8 cellular contexts compared by ENCODE assay signal in the genomic region with DNA sequence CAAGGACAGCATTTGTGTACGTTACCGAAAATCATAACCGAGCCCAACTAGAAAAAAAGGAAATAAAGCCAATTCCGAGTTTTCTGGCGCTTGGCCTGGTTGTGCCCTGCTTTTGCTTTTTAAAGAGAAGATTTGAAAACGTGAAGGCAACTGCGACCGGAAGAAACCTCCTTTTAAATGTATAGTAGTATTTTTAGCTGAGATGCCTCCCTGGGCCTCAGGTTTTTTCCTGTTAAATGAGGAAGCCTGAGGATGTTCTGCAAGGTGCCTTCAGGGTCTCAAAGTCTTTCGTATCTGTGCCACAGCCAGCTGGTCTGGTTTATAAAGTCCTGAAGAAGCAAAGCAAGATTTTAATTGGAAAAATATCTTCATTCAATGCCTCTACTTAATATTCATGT. TPM values are rescaled to one million over a fixed set of nuclear protein-coding genes. Genes with fewer than 3 reads are reported as not detected.
DNase-seq lines count a peak whose midpoint lies in the region; ATAC-seq, FAIRE-seq and TF ChIP-seq lines count a peak whose summit lies in the region.

No MANE protein-coding gene starts in this region.

- CTCF ChIA-PET in PC-3 (lab: Charles Lee): interaction anchor here (0.6 to 1.0 kb wide), 2 partner anchors 308 to 378 kb away, joined by 3 to 4 read pairs; no protein-coding TSS in a partner anchor

- FAIRE-seq in RCC 7860 (lab: Jason Lieb, UNC): no peak

- H3K79me2 ChIP-seq in PC-3 (ENCODE audit: low read length) (peaks cover 37% of the 10 kb centered on the region), parathyroid adenoma (no peaks in the 10 kb centered on the region)

- TF ChIP-seq CTCF in PC-3 (conservative IDR thresholded peaks at IDR 0.05; ENCODE audit: low read depth, low read length): no peak
- TF ChIP-seq CTCF in parathyroid adenoma (IDR thresholded peaks at IDR 0.05): no peak

- H3K4me2 ChIP-seq in PC-3 (ENCODE audit: low read length) (peak overlapping the region; percentile 96), parathyroid adenoma (ENCODE audit: low read length) (peak overlapping the region; percentile 71)

- H4K20me1 ChIP-seq in PC-3 (ENCODE audit: low read length): no peaks in the 10 kb centered on the region

- peak overlapping the region; percentile 81 for H3K9ac ChIP-seq in PC-3 (ENCODE audit: low read length)
- peak overlapping the region; percentile 34 for H3K9ac ChIP-seq in parathyroid adenoma

- TSS peak; percentile 50 for BruUV-seq in PC-3 (replicated peaks; lab: Mats Ljungman, UMichigan)

- peak; percentile 22 for ATAC-seq in HG02678 (IDR thresholded peaks at IDR 0.05; ENCODE audit: unreplicated experiment)
- no peak for ATAC-seq in PC-3

- H3K4me1 ChIP-seq in PC-3 (ENCODE audit: insufficient read depth, low read length) (peaks cover 22% of the 10 kb centered on the region), parathyroid adenoma (no peaks in the 10 kb centered on the region)

- H2AFZ ChIP-seq in PC-3 (ENCODE audit: low read length) (peak overlapping the region; percentile 96), parathyroid adenoma (peak overlapping the region; percentile 91)

- no peaks in the 10 kb centered on the region for H3K36me3 ChIP-seq in PC-3 (ENCODE audit: low read depth, low read length)
- H3K36me3 ChIP-seq in parathyroid adenoma (ENCODE audit: control insufficient read depth, insufficient read depth, low read length): no peaks in the 10 kb centered on the region

- H3F3A ChIP-seq in PC-3 (ENCODE audit: low read length, unreplicated experiment): no peaks in the 10 kb centered on the region

- peak; percentile 86 for DNase-seq in NCI-H510A treated with DMSO at 0.1 percent for 48 hours (lab: John Stamatoyannopoulos, UW)
- DNase-seq in NCI-H510A (lab: John Stamatoyannopoulos, UW): no peak
- no peak for DNase-seq in PC-3
- DNase-seq in epithelial cell of prostate (ENCODE audit: low read depth, low spot score): no peak
- no peak for DNase-seq in RCC 7860 (ENCODE audit: low spot score)
- no peak for DNase-seq in NCI-H524 treated with DMSO at 0.1 percent for 48 hours (lab: John Stamatoyannopoulos, UW)

- no peaks in the 10 kb centered on the region for H3K9me3 ChIP-seq in PC-3 (ENCODE audit: low read length)
- H3K9me3 ChIP-seq in parathyroid adenoma (ENCODE audit: control insufficient read depth, low read length): no peaks in the 10 kb centered on the region

- no peaks in the 10 kb centered on the region for H3K27me3 ChIP-seq in PC-3 (ENCODE audit: low read length)
- no peaks in the 10 kb centered on the region for H3K27me3 ChIP-seq in parathyroid adenoma (ENCODE audit: control insufficient read depth, insufficient read depth, low read length)

- POLR2A ChIA-PET in PC-3 (lab: Charles Lee; ENCODE audit: unreplicated experiment): interaction anchor here (0.6 kb wide), 3 partner anchors 308 to 689 kb away, joined by 4 read pairs; no protein-coding TSS in a partner anchor

- no peaks in the 10 kb centered on the region for H3K9me2 ChIP-seq in PC-3 (replicated peaks; ENCODE audit: low read length)

- H3K27ac ChIP-seq in PC-3 (ENCODE audit: low read length) (0 out of 2 replicates have a peak overlapping the region, but pooled peaks have one; percentile 3), epithelial cell of prostate (peak overlapping the region; percentile 72), parathyroid adenoma (peak overlapping the region; percentile 78)

- intact Hi-C loops in PC-3 (cut with micrococcal nuclease): no loop called here

- H3K4me3 ChIP-seq in PC-3 (ENCODE audit: low read length) (peak overlapping the region; percentile 95), parathyroid adenoma (ENCODE audit: low read depth, low read length) (peak overlapping the region; percentile 81)

RNA-seq across cellular contexts. Expression of gene ODF2L, which starts 0.4 kb away (rescaled TPM):
- 18.3 and 21.8 TPM in 2 replicates for total RNA-seq in PC-3 (2014; rRNA removed)

RNA-seq across cellular contexts. Expression of gene CLCA2, which starts 27.5 kb away (rescaled TPM):
- 0.17 and 0.22 TPM in 2 replicates for total RNA-seq in PC-3 (2014; rRNA removed)

Comparison
In these comparisons a context has a peak if more than half of its experiments do, and no peak if none do; other contexts are left out.
1. H3K27ac ChIP-seq: peak in every context shown above with its lines; median percentile 78 in parathyroid adenoma; 72 in epithelial cell of prostate; 3 in PC-3.